In genomic region chr2:223538920-223539440, GRCh38 we compare ENCODE assay signal across 13 cellular contexts.
DNase-seq lines count a peak whose midpoint lies in the region; ATAC-seq and TF ChIP-seq lines count a peak whose summit lies in the region.
"Had no signal": no experiment of that assay in that cellular context is flagged by ENCODE, and none has a peak within 500 bp of the region (broad histone marks: within the 10 kb centered on the region; RNA-seq: fewer than 3 reads in every experiment).

No MANE protein-coding gene starts in this region.

- no peaks in the 10 kb centered on the region for H3K9me3 Mint-ChIP-seq in T-cell

- intact Hi-C loops in left ventricle myocardium inferior (cut with micrococcal nuclease): no loop called here

- DNase-seq in NCI-H2171 treated with DMSO at 0.1 percent for 48 hours (lab: John Stamatoyannopoulos, UW): peak; percentile 44
- no peak for DNase-seq in NCI-H2171 (lab: John Stamatoyannopoulos, UW)
- peak; percentile 87 to 94 for DNase-seq in SHP77 (lab: John Stamatoyannopoulos, UW)
- DNase-seq in left ventricle myocardium inferior: no peak
- peak; percentile 61 for DNase-seq in superior temporal gyrus (ENCODE audit: extremely low spot score)
- DNase-seq in NOMO-1 treated with dmso at 0.1 percent for 144 hours (lab: John Stamatoyannopoulos, UW; ENCODE audit: unreplicated experiment): no peak
- DNase-seq in T-cell: no peak
- DNase-seq: ACHN; activated CD4-positive, CD25-positive, alpha-beta regulatory T cell; activated gamma-delta T cell; effector memory CD4-positive, alpha-beta T cell had no signal

- no peak for ATAC-seq in HG03045 (IDR thresholded peaks at IDR 0.05; ENCODE audit: unreplicated experiment)
- ATAC-seq in T-cell (replicated peaks in 1 of 4): no peak

- H3K4me3 ChIP-seq in left ventricle myocardium inferior: no peak overlapping the region
- H3K4me3 ChIP-seq: ovary had no signal

- CTCF ChIA-PET in T-cell (lab: Charles Lee): no interaction called here

- no peaks in the 10 kb centered on the region for H3K36me3 ChIP-seq in left ventricle myocardium inferior
- H3K36me3 ChIP-seq: ovary had no signal

- no peaks in the 10 kb centered on the region for H3K27me3 ChIP-seq in left ventricle myocardium inferior (ENCODE audit: low read depth)
- H3K27me3 ChIP-seq: ovary had no signal

- peaks cover 40% of the 10 kb centered on the region for H3K4me1 ChIP-seq in left ventricle myocardium inferior

- H3K27ac ChIP-seq in left ventricle myocardium inferior (replicated peaks): peak overlapping the region; percentile 70
- H3K27ac ChIP-seq: ovary had no signal

- H3K4me3 Mint-ChIP-seq in T-cell: no peak overlapping the region

- H3K27me3 Mint-ChIP-seq in T-cell: peaks cover 0 to 7% of the 10 kb centered on the region in 2 donors

- no peaks in the 10 kb centered on the region for H3K9me3 ChIP-seq in left ventricle myocardium inferior (replicated peaks)
- H3K9me3 ChIP-seq: ovary had no signal

- H3K4me1 Mint-ChIP-seq in T-cell: no peaks in the 10 kb centered on the region

- POLR2A ChIA-PET in T-cell (lab: Charles Lee): no interaction called here

- no peak overlapping the region for H3K27ac Mint-ChIP-seq in T-cell

- no peak for TF ChIP-seq CTCF in left ventricle myocardium inferior (IDR thresholded peaks at IDR 0.05; ENCODE audit: borderline replicate concordance)

- H3K36me3 Mint-ChIP-seq in T-cell: no peaks in the 10 kb centered on the region

Comparison
In these comparisons a context has a peak if more than half of its experiments do, and no peak if none do; other contexts are left out.
1. DNase-seq: peak in NCI-H2171 treated with DMSO at 0.1 percent for 48 hours (single experiment), SHP77 (2 of 2) and superior temporal gyrus (single experiment); none in NCI-H2171 (single experiment), left ventricle myocardium inferior (single experiment), NOMO-1 treated with dmso at 0.1 percent for 144 hours (single experiment) and T-cell (0 of 34).